Comparison of ENCODE assay signal across 24 cellular contexts in genomic region chr3:20091331-20091730, GRCh38. TPM values are rescaled to one million over a fixed set of nuclear protein-coding genes. Genes with fewer than 3 reads are reported as not detected.
DNase-seq lines count a peak whose midpoint lies in the region; ATAC-seq, FAIRE-seq and TF ChIP-seq lines count a peak whose summit lies in the region.
"Had no signal": no experiment of that assay in that cellular context is flagged by ENCODE, and none has a peak within 500 bp of the region (broad histone marks: within the 10 kb centered on the region; RNA-seq: fewer than 3 reads in every experiment).

No MANE protein-coding gene starts in this region.

- no peak overlapping the region for H3K4me3 Mint-ChIP-seq in T-helper 17 cell
- no peak overlapping the region for H3K4me3 Mint-ChIP-seq in effector memory CD8-positive, alpha-beta T cell
- H3K4me3 Mint-ChIP-seq: CD8-positive, alpha-beta T cell; GM23338 had no signal

- no peaks in the 10 kb centered on the region for H3K27me3 Mint-ChIP-seq in T-helper 17 cell
- H3K27me3 Mint-ChIP-seq in effector memory CD8-positive, alpha-beta T cell: no peaks in the 10 kb centered on the region

- H3K27me3 ChIP-seq in HepG2 (ENCODE audit: control insufficient read depth in 1 of 2, insufficient read depth in 2 of 2, low read length in 2 of 2) (no peaks in the 10 kb centered on the region), small intestine (ENCODE audit: control insufficient read depth in 2 of 2, insufficient read depth in 2 of 2, low read length in 2 of 2) (no peaks in the 10 kb centered on the region)
- H3K27me3 ChIP-seq: BLaER1 treated with 17β-estradiol and CSF1 and Interleukin-3, amounts not matched to agents 10 nM and 100 nM; SJSA1 had no signal

- H3K36me3 Mint-ChIP-seq in T-helper 17 cell (ENCODE audit: low read depth): peaks cover 11% of the 10 kb centered on the region
- peaks cover 35% of the 10 kb centered on the region for H3K36me3 Mint-ChIP-seq in effector memory CD8-positive, alpha-beta T cell (ENCODE audit: insufficient read depth)

- H3K79me2 ChIP-seq in HepG2 (ENCODE audit: insufficient read depth, low read length): no peaks in the 10 kb centered on the region

- no peaks in the 10 kb centered on the region for H4K20me1 ChIP-seq in HepG2 (ENCODE audit: insufficient read depth, low read length)
- H4K20me1 ChIP-seq: BLaER1 treated with 17β-estradiol and CSF1 and Interleukin-3, amounts not matched to agents 10 nM and 100 nM had no signal

- H3K9me3 Mint-ChIP-seq in effector memory CD8-positive, alpha-beta T cell: peaks cover 0 to 1% of the 10 kb centered on the region in 2 donors

- TF ChIP-seq EP300 in HepG2 (IDR thresholded peaks at IDR 0.05; ENCODE audit: low read depth in 2 of 2, low read length in 2 of 2) (peak in 1 of 2 experiments; percentile 7; a peak in 1 of 4 replicates), HepG2 (CRISPR knock-in tag; IDR thresholded peaks at IDR 0.05; ENCODE audit: borderline replicate concordance) (no peak)

- TF ChIP-seq RAD21 in HepG2 (CRISPR knock-in tag; IDR thresholded peaks at IDR 0.05): no peak

- peaks cover 19% of the 10 kb centered on the region for H3K4me1 Mint-ChIP-seq in T-helper 17 cell
- H3K4me1 Mint-ChIP-seq in effector memory CD8-positive, alpha-beta T cell (ENCODE audit: low read depth in 2 of 2): peaks cover 20 to 42% of the 10 kb centered on the region in 2 donors
- H3K4me1 Mint-ChIP-seq: GM23338 had no signal

- DNase-seq in T-helper 17 cell (no peak), HepG2 (ENCODE audit: low spot score) (peak; percentile 5), small intestine (no peak), urothelium cell line (ENCODE audit: low spot score) (no peak), RPMI8226 (no peak)
- no peak for DNase-seq in effector memory CD8-positive, alpha-beta T cell
- DNase-seq: ACHN; CD8-positive, alpha-beta T cell; NCI-H1105; NCI-H1694; NCI-H2081; NCI-H2171 treated with DMSO at 0.1 percent for 48 hours; NCI-H524 treated with DMSO at 0.1 percent for 48 hours; NCI-H82; OCI-M1 had no signal

- no peak overlapping the region for H2AFZ ChIP-seq in HepG2 (ENCODE audit: low read length)
- H2AFZ ChIP-seq: GM23338 had no signal

- TF ChIP-seq POLR2A in HepG2 (IDR thresholded peaks at IDR 0.05; ENCODE audit: insufficient read depth in 1 of 2, low read depth in 2 of 2, low read length in 2 of 2) (no peak), GM18505 (IDR thresholded peaks at IDR 0.05; ENCODE audit: borderline replicate concordance, extremely low read depth, insufficient read depth, insufficient read length) (no peak)

- H3K36me3 ChIP-seq in HepG2 (replicated peaks in 1 of 2; ENCODE audit: control insufficient read depth in 1 of 2, insufficient read depth in 2 of 2, low read length in 2 of 2) (no peaks in the 10 kb centered on the region), small intestine (ENCODE audit: control insufficient read depth in 2 of 2, insufficient read depth in 2 of 2, low read length in 2 of 2) (peaks cover 0 to 4% of the 10 kb centered on the region in 2 donors)
- H3K36me3 ChIP-seq: HAP-1, SJSA1 had no signal

- FAIRE-seq in HepG2 (lab: Jason Lieb, UNC) (peak; percentile 4), small intestine (lab: Jason Lieb, UNC) (peak; percentile 97), urothelium cell line (lab: Jason Lieb, UNC) (no peak)
- FAIRE-seq: GM12891, GM18507 had no signal

- ATAC-seq in T-helper 17 cell (no peak), HepG2 (no peak), GM18505 (IDR thresholded peaks at IDR 0.05; ENCODE audit: unreplicated experiment) (no peak)
- no peak for ATAC-seq in effector memory CD8-positive, alpha-beta T cell (replicated peaks)
- ATAC-seq: CD8-positive, alpha-beta T cell; GM23338; Right ventricle myocardium inferior had no signal

- H3K27ac ChIP-seq in HepG2 (ENCODE audit: extremely low read length, insufficient read depth, low read length): no peak overlapping the region
- H3K27ac ChIP-seq in small intestine (ENCODE audit: low read depth in 1 of 2, low read length in 1 of 2): no peak overlapping the region
- H3K27ac ChIP-seq: BLaER1 treated with 17β-estradiol and CSF1 and Interleukin-3, amounts not matched to agents 10 nM and 100 nM; KMS-11; SJSA1 had no signal

- WGBS in HepG2 (ENCODE audit: low lambda C conversion rate): 0% methylated on average over 1 of the region's 1 CpG
- 27 to 50% (median 36%) methylated on average over 1 of the region's 1 CpG for WGBS in small intestine, 3 donors

- CTCF ChIA-PET in HepG2 (lab: Yijun Ruan, JAX; ENCODE audit: low intra/inter-chr PET ratio, low total read pairs): no interaction called here

- TF ChIP-seq CTCF in HepG2 (CRISPR knock-in tag; IDR thresholded peaks at IDR 0.05): no peak

- peaks cover 20% of the 10 kb centered on the region for H3K4me1 ChIP-seq in HepG2 (ENCODE audit: insufficient read depth, low read length)
- H3K4me1 ChIP-seq in small intestine (ENCODE audit: control insufficient read depth in 2 of 2, insufficient read depth in 1 of 2, low read depth in 1 of 2, low read length in 1 of 2): no peaks in the 10 kb centered on the region
- H3K4me1 ChIP-seq: BLaER1 treated with 17β-estradiol and CSF1 and Interleukin-3, amounts not matched to agents 10 nM and 100 nM; HAP-1; SJSA1 had no signal

- no peak overlapping the region for H3K9ac ChIP-seq in HepG2 (ENCODE audit: insufficient read depth, low read depth, low read length)
- H3K9ac ChIP-seq: BLaER1 treated with 17β-estradiol and CSF1 and Interleukin-3, amounts not matched to agents 10 nM and 100 nM; KMS-11 had no signal

- POLR2A ChIA-PET in HepG2 (lab: Yijun Ruan, JAX): no interaction called here

- peak overlapping the region; percentile 32 for H3K4me2 ChIP-seq in HepG2 (ENCODE audit: low read depth, low read length)
- H3K4me2 ChIP-seq: BLaER1 treated with 17β-estradiol and CSF1 and Interleukin-3, amounts not matched to agents 10 nM and 100 nM; GM23338; KMS-11 had no signal

- BruUV-seq in HepG2 (replicated peaks; lab: Mats Ljungman, UMichigan): no TSS peak

- H3K27ac Mint-ChIP-seq in T-helper 17 cell: peak overlapping the region; percentile 27
- peak overlapping the region; percentile 49 to 68 for H3K27ac Mint-ChIP-seq in effector memory CD8-positive, alpha-beta T cell
- H3K27ac Mint-ChIP-seq: CD8-positive, alpha-beta T cell; GM23338 had no signal

- H3K4me3 ChIP-seq in HepG2 (replicated peaks in 1 of 3; ENCODE audit: insufficient read depth in 1 of 3, low read depth in 2 of 3, low read length in 3 of 3) (no peak overlapping the region), small intestine (ENCODE audit: low read depth in 1 of 2, low read length in 2 of 2) (no peak overlapping the region)
- H3K4me3 ChIP-seq: BLaER1 treated with 17β-estradiol and CSF1 and Interleukin-3, amounts not matched to agents 10 nM and 100 nM; GM23338; HAP-1; SJSA1 had no signal

- intact Hi-C loops in HepG2 (cut with micrococcal nuclease; ENCODE audit: unreplicated experiment): no loop called here

- no peaks in the 10 kb centered on the region for H3K9me3 ChIP-seq in T-helper 17 cell (ENCODE audit: control insufficient read depth, low read length, poor library complexity, severe bottlenecking)
- H3K9me3 ChIP-seq in HepG2 (ENCODE audit: low read length): peaks cover 19% of the 10 kb centered on the region
- no peaks in the 10 kb centered on the region for H3K9me3 ChIP-seq in small intestine (ENCODE audit: control insufficient read depth, low read depth)
- H3K9me3 ChIP-seq: HAP-1, SJSA1 had no signal

- in situ Hi-C loops in HepG2 (cut with HindIII; ENCODE audit: extremely low pct_ligation_motif_present, low pct_unique_long_range_greater_than_20kb): no loop called here

TF ChIP-seq in HepG2, 621 proteins besides CTCF, POLR2A, EP300 and RAD21:
- TF ChIP-seq SOX5 (CRISPR knock-in tag; IDR thresholded peaks at IDR 0.05; ENCODE audit: borderline replicate concordance) (peak; percentile 85; the same call in 1 of the 2 replicates), CCDC6 (CRISPR knock-in tag; IDR thresholded peaks at IDR 0.05) (no peak), ASH2L (IDR thresholded peaks at IDR 0.05; ENCODE audit: insufficient read length, low read depth, low read length) (peak; percentile 74), TOPORS (CRISPR knock-in tag; IDR thresholded peaks at IDR 0.05) (no peak), ZNF660 (CRISPR knock-in tag; IDR thresholded peaks at IDR 0.05; ENCODE audit: borderline replicate concordance, low read depth) (no peak), SOX13 (IDR thresholded peaks at IDR 0.05) (no peak), SOX13 (CRISPR knock-in tag; conservative IDR thresholded peaks at IDR 0.05 in 1 of 2, IDR thresholded peaks at IDR 0.05 in 1 of 2) (peak in 1 of 2 experiments; percentile 77; a peak in 2 of 4 replicates)
- TF ChIP-seq, protein P1, sequence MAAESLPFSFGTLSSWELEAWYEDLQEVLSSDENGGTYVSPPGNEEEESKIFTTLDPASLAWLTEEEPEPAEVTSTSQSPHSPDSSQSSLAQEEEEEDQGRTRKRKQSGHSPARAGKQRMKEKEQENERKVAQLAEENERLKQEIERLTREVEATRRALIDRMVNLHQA (CRISPR knock-in tag; IDR thresholded peaks at IDR 0.05): no peak

RNA-seq across cellular contexts. Expression of gene KAT2B, which starts 51.1 kb away (rescaled TPM):
- total RNA-seq in T-helper 17 cell (100 to 1,000 TPM; 157 to 161 TPM), HepG2 (2016; rRNA removed; fragmentation: Illumina TruSeq; extraction: Trizol) (0.97 and 1.00 TPM in 2 replicates)
- 0.09 and 0.30 TPM in 2 replicates for total RNA-seq in HepG2 (2016; cell fraction: cytosol; rRNA removed; fragmentation: Illumina TruSeq; extraction: Trizol; ENCODE audit: low read depth)
- 1.5 and 2.1 TPM in 2 replicates for total RNA-seq in HepG2 (2016; cell fraction: insoluble cytoplasmic fraction; rRNA removed; fragmentation: Illumina TruSeq; extraction: Trizol)
- total RNA-seq in HepG2 (2016; cell fraction: membrane; rRNA removed; fragmentation: Illumina TruSeq; extraction: Trizol): 0.76 and 1.1 TPM in 2 replicates
- total RNA-seq in HepG2 (2016; cell fraction: nucleus; rRNA removed; fragmentation: Illumina TruSeq; extraction: Trizol): 2.9 and 3.8 TPM in 2 replicates
- polyA plus RNA-seq in HepG2 (2011; rRNA removed) (1.4 and 1.7 TPM in 2 replicates), small intestine (10 to 100 TPM in 2 of 3 donors, 1 to 10 TPM in 1; 7.1 to 28.0 (median 23.5) TPM)
- polyA plus RNA-seq in HepG2 (2011; cell fraction: cytosol; rRNA removed): 0.52 and 0.92 TPM in 2 replicates
- 1.9 and 2.4 TPM in 2 replicates for polyA plus RNA-seq in HepG2 (2011; cell fraction: nucleus; rRNA removed)
- polyA plus RNA-seq in HepG2 (2012): 1.3 and 1.7 TPM in 2 replicates
- 0.16 and 0.21 TPM in 2 replicates for polyA plus RNA-seq in HepG2 (2016; cell fraction: cytosol; fragmentation: Illumina TruSeq; extraction: Trizol; ENCODE audit: low read depth)
- 1.2 and 1.7 TPM in 2 replicates for polyA plus RNA-seq in HepG2 (2016; cell fraction: insoluble cytoplasmic fraction; fragmentation: Illumina TruSeq; extraction: Trizol; ENCODE audit: low read depth)
- 0.60 and 0.66 TPM in 2 replicates for polyA plus RNA-seq in HepG2 (2016; cell fraction: membrane; fragmentation: Illumina TruSeq; extraction: Trizol; ENCODE audit: low read depth)
- 2.6 and 3.1 TPM in 2 replicates for polyA plus RNA-seq in HepG2 (2016; cell fraction: nucleus; fragmentation: Illumina TruSeq; extraction: Trizol; ENCODE audit: insufficient read depth, low read depth)
- 1.3 and 6.1 TPM in 2 replicates for polyA minus RNA-seq in HepG2 (2011; rRNA and poly(A)+ RNA removed; ENCODE audit: low replicate concordance)
- 1.7 and 2.0 TPM in 2 replicates for polyA minus RNA-seq in HepG2 (2011; cell fraction: cytosol; rRNA and poly(A)+ RNA removed)
- polyA minus RNA-seq in HepG2 (2011; cell fraction: nucleus; rRNA and poly(A)+ RNA removed): 3.2 and 4.8 TPM in 2 replicates

Comparison
In these comparisons a context has a peak if more than half of its experiments do, and no peak if none do; other contexts are left out.
1. RNA of gene KAT2B, which starts 51.1 kb away (total RNA-seq): 157 to 161 TPM in T-helper 17 cell; 0.09 to 3.8 TPM in HepG2; every median in the first group is over 10 times any median in the second.